Comparison of ENCODE assay signal across 8 cellular contexts in genomic region chr7:2402687-2403013, GRCh38. TPM values are rescaled to one million over a fixed set of nuclear protein-coding genes. Genes with fewer than 3 reads are reported as not detected.
A peak's percentile ranks its signal among the peaks of the same experiment; 100 is the strongest.
DNase-seq lines count a peak whose midpoint lies in the region; FAIRE-seq and TF ChIP-seq lines count a peak whose summit lies in the region.

No MANE protein-coding gene starts in this region.

- H3K36me3 ChIP-seq in OCI-LY1 (ENCODE audit: insufficient read depth, low read length) (no peaks in the 10 kb centered on the region), H1 (ENCODE audit: control insufficient read depth in 2 of 4, insufficient read depth in 4 of 4, low read length in 3 of 4) (no peaks in the 10 kb centered on the region)

- no peaks in the 10 kb centered on the region for H3K9me3 Mint-ChIP-seq in neural crest cell

- H3K4me1 Mint-ChIP-seq in neural crest cell = peaks cover 28% of the 10 kb centered on the region

- H4K5ac ChIP-seq in H1 (ENCODE audit: insufficient read length, low read depth, low read length) = no peak overlapping the region

- DNase-seq in H1 (ENCODE audit: low read depth in 1 of 2, low spot score in 2 of 2) (no peak), neural crest cell (ENCODE audit: low read depth, low spot score) (no peak), amygdala (lab: John Stamatoyannopoulos, UW) (no peak), NCI-H2171 (lab: John Stamatoyannopoulos, UW) (no peak), urothelium cell line (ENCODE audit: low spot score) (no peak)
- DNase-seq in activated CD4-positive, CD25-positive, alpha-beta regulatory T cell treated with anti-CD3 and anti-CD28 coated beads, Interleukin-2, amount 50 U/mL, for 72 hours = no peak

- no peaks in the 10 kb centered on the region for H3K36me3 Mint-ChIP-seq in neural crest cell (ENCODE audit: low read depth)

- H3K4me3 Mint-ChIP-seq in neural crest cell = peak overlapping the region; percentile 83

- H2AFZ ChIP-seq in OCI-LY1 (ENCODE audit: low read length) (no peak overlapping the region), H1 (ENCODE audit: low read length) (no peak overlapping the region)

- POLR2A ChIA-PET in H1 (lab: Charles Lee; ENCODE audit: partially characterized antibody) = interaction anchor here (1.0 to 1.6 kb wide), 3 partner anchors 9 to 26 kb away, joined by 3 to 6 read pairs (median 4); no protein-coding TSS in a partner anchor

- H3K14ac ChIP-seq in H1 (ENCODE audit: insufficient read length) = no peak overlapping the region

- H3K18ac ChIP-seq in H1 (ENCODE audit: extremely low read depth, low read length) = no peak overlapping the region

- H3F3A ChIP-seq in OCI-LY1 (ENCODE audit: insufficient read depth, low read length) = no peaks in the 10 kb centered on the region

- H3K27me3 Mint-ChIP-seq in neural crest cell (ENCODE audit: low read depth) = no peaks in the 10 kb centered on the region

- no peak for TF ChIP-seq EP300 in H1 (IDR thresholded peaks at IDR 0.05; ENCODE audit: borderline replicate concordance in 1 of 2, low read depth in 2 of 2, low read length in 2 of 2)

- H3K79me2 ChIP-seq in OCI-LY1 (ENCODE audit: insufficient read depth, low read length) = no peaks in the 10 kb centered on the region
- H3K79me2 ChIP-seq in H1 (ENCODE audit: control insufficient read depth in 1 of 2, insufficient read depth in 2 of 2, low read length in 2 of 2) = peaks cover 0 to 20% of the 10 kb centered on the region in 2 experiments; a peak in 1 of 4 replicates

- H3K4me2 ChIP-seq in OCI-LY1 (ENCODE audit: low read length) (peak overlapping the region; percentile 63), H1 (ENCODE audit: insufficient read depth in 1 of 2, low read depth in 2 of 2, low read length in 2 of 2) (peak overlapping the region; percentile 45 to 59)

- TF ChIP-seq CTCF in C4-2B (conservative IDR thresholded peaks at IDR 0.05) (no peak), OCI-LY1 (IDR thresholded peaks at IDR 0.05; ENCODE audit: low read length) (no peak), H1 (IDR thresholded peaks at IDR 0.05; ENCODE audit: control extremely low read depth in 1 of 3, insufficient read depth in 1 of 3, low read depth in 1 of 3, low read length in 3 of 3) (no peak), neural crest cell (conservative IDR thresholded peaks at IDR 0.05) (no peak)

- peaks cover 5% of the 10 kb centered on the region for H3K79me1 ChIP-seq in H1 (ENCODE audit: low read depth, low read length)

- no peak for TF ChIP-seq RAD21 in H1 (IDR thresholded peaks at IDR 0.05 in 1 of 2, conservative IDR thresholded peaks at IDR 0.05 in 1 of 2; ENCODE audit: low read depth in 2 of 2, low read length in 2 of 2)

- H2BK15ac ChIP-seq in H1 (ENCODE audit: low read length) = no peak overlapping the region

- no peak overlapping the region for H2BK12ac ChIP-seq in H1 (ENCODE audit: low read depth, low read length)

- H4K91ac ChIP-seq in H1 (replicated peaks; ENCODE audit: insufficient read length, low read length) = no peak overlapping the region

- H2AK5ac ChIP-seq in H1 (ENCODE audit: low read depth, low read length) = peak overlapping the region; percentile 84; the same call in 1 of the 2 replicates

- no peak overlapping the region for H3K56ac ChIP-seq in H1 (replicated peaks; ENCODE audit: insufficient read length, low read depth, low read length)

- H4K20me1 ChIP-seq in OCI-LY1 (ENCODE audit: insufficient read depth, low read length) (no peaks in the 10 kb centered on the region), H1 (replicated peaks in 1 of 2; ENCODE audit: control insufficient read depth in 1 of 2, insufficient read depth in 2 of 2, low read length in 2 of 2) (peaks cover 4 to 5% of the 10 kb centered on the region in 2 experiments)

- H4K8ac ChIP-seq in H1 (ENCODE audit: extremely low read depth, insufficient read depth, low read length) = no peak overlapping the region

- no peak overlapping the region for H3K23ac ChIP-seq in H1 (ENCODE audit: insufficient read length)

- peak overlapping the region; percentile 36 for H3K4ac ChIP-seq in H1 (replicated peaks; ENCODE audit: insufficient read length, low read depth, low read length)

- no peak overlapping the region for H3K27ac Mint-ChIP-seq in neural crest cell (ENCODE audit: unreplicated experiment)

- H3K9me2 ChIP-seq in OCI-LY1 (ENCODE audit: low read depth, low read length) = no peaks in the 10 kb centered on the region

- no peak for FAIRE-seq in H1 (lab: Jason Lieb, UNC)
- no peak for FAIRE-seq in urothelium cell line (lab: Jason Lieb, UNC)

- H3K9ac ChIP-seq in OCI-LY1 (ENCODE audit: low read length) (peak overlapping the region; percentile 16; the same call in 1 of the 2 replicates), H1 (replicated peaks in 1 of 4; ENCODE audit: extremely low read depth in 1 of 4, low read depth in 3 of 4, low read length in 3 of 4) (peak overlapping the region in 2 of 4 experiments; percentile 48 to 52; a peak in 3 of 7 replicates)

- H3K27ac ChIP-seq in C4-2B = peak overlapping the region; percentile 77
- H3K27ac ChIP-seq in OCI-LY1 (ENCODE audit: low read depth, low read length, poor library complexity, severe bottlenecking) = no peak overlapping the region
- no peak overlapping the region for H3K27ac ChIP-seq in H1 (ENCODE audit: low read depth, low read length)

- peaks cover 11% of the 10 kb centered on the region for H3K4me1 ChIP-seq in OCI-LY1 (ENCODE audit: insufficient read depth, low read length, severe bottlenecking)
- H3K4me1 ChIP-seq in H1 (replicated peaks in 1 of 4; ENCODE audit: control insufficient read depth in 3 of 4, insufficient read depth in 4 of 4, low read length in 3 of 4) = peaks cover 2 to 8% (median 4%) of the 10 kb centered on the region in 4 experiments

- peaks cover 6% of the 10 kb centered on the region; the same call in 1 of the 2 replicates for H3K23me2 ChIP-seq in H1 (ENCODE audit: low read depth, low read length)

- peak overlapping the region; percentile 56 for H3K4me3 ChIP-seq in OCI-LY1 (ENCODE audit: low read depth, low read length, poor library complexity, severe bottlenecking)
- H3K4me3 ChIP-seq in H1 (ENCODE audit: extremely low read depth in 1 of 4, insufficient read depth in 2 of 4, low read depth in 3 of 4, low read length in 4 of 4) = peak overlapping the region; percentile 54 to 79 (median 60)

- no peak overlapping the region for H2BK20ac ChIP-seq in H1 (ENCODE audit: low read length)

- WGBS in H1 (ENCODE audit: extremely low coverage in 1 of 2, insufficient coverage in 1 of 2, insufficient read length in 1 of 2, insufficient replicate concordance in 2 of 2, low coverage in 1 of 2, low lambda C conversion rate in 2 of 2, missing lambda C conversion rate in 1 of 2), 2 experiments = 84% methylated on average over 6 of the region's 6 CpGs; no CpG with 5 or more reads in 1 of the 2 experiments

- CTCF ChIA-PET in H1 (lab: Charles Lee; ENCODE audit: partially characterized antibody) = interaction anchor here (1.4 to 3.1 kb wide), 3 partner anchors 10 to 47 kb away, joined by 3 to 12 read pairs (median 11); no protein-coding TSS in a partner anchor

- H2BK5ac ChIP-seq in H1 (ENCODE audit: low read depth, low read length) = no peak overlapping the region

- H3K27me3 ChIP-seq in OCI-LY1 (ENCODE audit: insufficient read depth, low read length) = no peaks in the 10 kb centered on the region; the same call in 1 of the 2 replicates
- H3K27me3 ChIP-seq in H1 (replicated peaks in 1 of 4; ENCODE audit: control insufficient read depth in 3 of 4, extremely low read depth in 1 of 4, insufficient read depth in 3 of 4, low read length in 3 of 4) = no peaks in the 10 kb centered on the region

- no peak for TF ChIP-seq POLR2A in H1 (IDR thresholded peaks at IDR 0.05; ENCODE audit: control extremely low read depth in 1 of 2, low read depth in 2 of 2, low read length in 2 of 2)

- H3K9me3 ChIP-seq in OCI-LY1 (ENCODE audit: low read length) (no peaks in the 10 kb centered on the region), H1 (ENCODE audit: insufficient read depth in 2 of 2, low read depth in 1 of 2, low read length in 1 of 2) (no peaks in the 10 kb centered on the region)

- H2BK120ac ChIP-seq in H1 (replicated peaks; ENCODE audit: low read depth, low read length) = no peak overlapping the region

TF ChIP-seq in H1, 55 proteins besides CTCF, POLR2A, EP300 and RAD21 (continues in another document):
- TF ChIP-seq TBP (IDR thresholded peaks at IDR 0.05; ENCODE audit: low read depth, low read length) (no peak), MAX (IDR thresholded peaks at IDR 0.05) (no peak), TCF12 (IDR thresholded peaks at IDR 0.05; ENCODE audit: low read depth, low read length) (no peak), KDM4A (IDR thresholded peaks at IDR 0.05; ENCODE audit: low read depth, low read length, severe bottlenecking) (no peak), RXRA (IDR thresholded peaks at IDR 0.05; ENCODE audit: insufficient read depth, low read depth, low read length) (no peak), PHF8 (conservative IDR thresholded peaks at IDR 0.05; ENCODE audit: low read depth, low read length) (no peak), KDM5A (IDR thresholded peaks at IDR 0.05; ENCODE audit: low read length) (no peak), ZNF274 (IDR thresholded peaks at IDR 0.05; ENCODE audit: borderline replicate concordance, extremely low read depth, low read length) (no peak)

RNA-seq across cellular contexts. Expression of gene CHST12, which starts 0.8 kb away (rescaled TPM):
- total RNA-seq in H1 (2021; fragmentation: NEBNext Ultra II Directional; extraction: Animal tissue kit (Norgen Biotek cat#: 25700)) = 13.4 and 18.2 TPM in 2 replicates
- 24.1 and 28.0 TPM in 2 replicates for polyA plus RNA-seq in H1 (2011; rRNA removed)
- polyA plus RNA-seq in H1 (2011; cell fraction: cytosol; rRNA removed) = 13.3 TPM
- polyA plus RNA-seq in H1 (2011; cell fraction: nucleus; rRNA removed) = 14.9 TPM
- 9.4 to 12.3 TPM (median 11.3 TPM) in 4 replicates for polyA plus RNA-seq in H1 (2012, experiment 1 of 2)
- 9.6 TPM for polyA plus RNA-seq in H1 (2012, experiment 2 of 2)
- polyA plus RNA-seq in H1 (2013, experiment 1 of 2) = 20.2 TPM
- 21.4 TPM for polyA plus RNA-seq in H1 (2013, experiment 2 of 2)
- 5.8 and 7.4 TPM in 2 replicates for polyA minus RNA-seq in H1 (2011; rRNA and poly(A)+ RNA removed)
- 16.1 TPM for polyA minus RNA-seq in H1 (2011; cell fraction: cytosol; rRNA and poly(A)+ RNA removed)
- polyA minus RNA-seq in H1 (2011; cell fraction: nucleus; rRNA and poly(A)+ RNA removed) = 8.9 TPM
- 13.5 and 15.0 TPM in 2 replicates for total RNA-seq in neural crest cell

RNA-seq across cellular contexts. Expression of gene EIF3B, which starts 48.0 kb away (rescaled TPM):
- total RNA-seq in H1 (2021; fragmentation: NEBNext Ultra II Directional; extraction: Animal tissue kit (Norgen Biotek cat#: 25700)) = 306 and 316 TPM in 2 replicates
- polyA plus RNA-seq in H1 (2011; rRNA removed) = 167 and 211 TPM in 2 replicates
- polyA plus RNA-seq in H1 (2011; cell fraction: cytosol; rRNA removed) = 181 TPM
- polyA plus RNA-seq in H1 (2011; cell fraction: nucleus; rRNA removed) = 316 TPM
- polyA plus RNA-seq in H1 (2012, experiment 1 of 2) = 268 to 336 TPM (median 277 TPM) in 4 replicates
- polyA plus RNA-seq in H1 (2012, experiment 2 of 2) = 155 TPM
- 177 TPM for polyA plus RNA-seq in H1 (2013, experiment 1 of 2)
- 161 TPM for polyA plus RNA-seq in H1 (2013, experiment 2 of 2)
- polyA minus RNA-seq in H1 (2011; rRNA and poly(A)+ RNA removed) = 182 and 192 TPM in 2 replicates
- 142 TPM for polyA minus RNA-seq in H1 (2011; cell fraction: cytosol; rRNA and poly(A)+ RNA removed)
- 129 TPM for polyA minus RNA-seq in H1 (2011; cell fraction: nucleus; rRNA and poly(A)+ RNA removed)
- total RNA-seq in neural crest cell = 218 and 224 TPM in 2 replicates
